Comparison of ENCODE assay signal across 8 cellular contexts in genomic region chr2:127080941-127081769, GRCh38. TPM values are rescaled to one million over a fixed set of nuclear protein-coding genes. Genes with fewer than 3 reads are reported as not detected.
DNase-seq lines count a peak whose midpoint lies in the region; ATAC-seq, FAIRE-seq and TF ChIP-seq lines count a peak whose summit lies in the region.

No MANE protein-coding gene starts in this region.

- intact Hi-C loops in pancreas (cut with DNase I), result no loop called here

- FAIRE-seq in pancreas (lab: Jason Lieb, UNC), result no peak

- DNase-seq in T follicular helper cell (ENCODE audit: low read depth) (peak; percentile 19), pancreas (no peak), iPS-NIHi11 (ENCODE audit: low spot score) (no peak), HAP-1 (ENCODE audit: low spot score in 2 of 2) (no peak), HuH-7 (ENCODE audit: low spot score) (no peak)

- WGBS in pancreas, 2 donors, result 85 to 90% methylated on average over 24 of the region's 24 CpGs

- peak; percentile 43 for ATAC-seq in HG02642 (IDR thresholded peaks at IDR 0.05; ENCODE audit: poor library complexity, unreplicated experiment)
- peak in 3 of 4 donors; percentile 14 to 37 (median 23) for ATAC-seq in pancreas

- H3K4me3 ChIP-seq in pancreas, result no peak overlapping the region
- no peak overlapping the region for H3K4me3 ChIP-seq in HAP-1

- no peak for TF ChIP-seq CTCF in pancreas (IDR thresholded peaks at IDR 0.05)

- no peaks in the 10 kb centered on the region for H3K9me3 ChIP-seq in pancreas
- H3K9me3 ChIP-seq in HAP-1, result no peaks in the 10 kb centered on the region

- H3K4me1 ChIP-seq in pancreas (no peaks in the 10 kb centered on the region), HAP-1 (no peaks in the 10 kb centered on the region)

- TF ChIP-seq POLR2A in GM15510 (IDR thresholded peaks at IDR 0.05; ENCODE audit: borderline replicate concordance, extremely low read depth, insufficient read length), result peak; percentile 14

- no peaks in the 10 kb centered on the region for H3K36me3 ChIP-seq in pancreas
- no peaks in the 10 kb centered on the region for H3K36me3 ChIP-seq in HAP-1 (replicated peaks)

- H3K27ac ChIP-seq in angular gyrus (ENCODE audit: low read depth, low read length) (peak overlapping the region; percentile 83), pancreas (no peak overlapping the region)

- H3K27me3 ChIP-seq in pancreas (no peaks in the 10 kb centered on the region), HAP-1 (ENCODE audit: low read depth) (no peaks in the 10 kb centered on the region)

- in situ Hi-C loops in HAP-1 (cut with MboI; ENCODE audit: low sequenced_read_pairs), result no loop called here

RNA-seq across cellular contexts. Expression of gene BIN1, which starts 25.8 kb away (rescaled TPM):
- total RNA-seq in pancreas, result 10 to 100 TPM; 13.3 to 21.3 (median 15.4) TPM
- polyA plus RNA-seq in pancreas, result 10 to 100 TPM; 15.6 to 19.6 TPM
